Comparison of ENCODE assay signal across 8 cellular contexts in the genomic region with DNA sequence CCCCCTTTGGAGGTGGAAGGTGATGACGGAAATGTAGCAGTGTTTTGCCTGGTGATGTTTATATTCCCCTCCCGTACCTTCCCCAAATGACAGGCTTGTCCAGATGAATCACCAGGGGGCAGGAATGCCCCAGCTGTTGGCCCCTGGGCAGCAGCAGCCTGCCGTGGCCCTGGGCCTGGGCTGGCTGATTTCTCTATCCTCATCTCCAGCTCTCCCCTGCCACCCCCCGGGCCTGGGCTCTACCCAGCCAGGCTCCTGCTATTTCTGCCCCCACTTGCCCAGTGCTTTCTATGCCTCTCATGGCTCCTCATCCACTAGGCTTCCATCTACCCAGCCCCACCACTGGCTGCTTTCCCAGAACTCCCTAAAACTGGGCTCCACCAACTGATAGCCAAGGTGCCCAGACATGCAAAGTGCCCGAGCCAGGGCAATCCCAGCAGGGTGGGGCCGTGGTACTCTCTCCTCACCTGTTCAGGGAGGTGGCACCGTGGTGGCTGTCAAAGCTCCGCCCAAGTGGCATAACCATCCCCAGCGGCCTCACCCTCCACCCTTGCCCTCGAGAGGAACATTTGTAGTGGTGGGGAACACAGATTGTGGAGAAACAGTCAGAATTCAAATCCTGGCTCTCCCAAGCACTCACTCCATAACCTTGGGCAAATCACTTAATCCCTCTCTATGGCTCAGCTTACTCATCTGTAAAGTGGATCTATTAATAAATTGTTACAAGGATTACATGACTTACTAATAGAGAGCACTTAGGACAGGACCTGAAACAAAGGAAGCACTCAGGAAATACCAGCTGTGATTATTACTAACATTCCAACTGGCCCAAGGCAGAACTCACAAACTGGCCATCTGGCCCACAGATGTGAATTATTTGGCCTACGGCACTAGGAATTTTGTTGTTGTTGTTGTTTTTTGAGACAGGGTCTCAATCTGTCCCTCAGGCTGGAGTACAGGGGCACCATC.
A peak's percentile ranks its signal among the peaks of the same experiment; 100 is the strongest.
DNase-seq lines count a peak whose midpoint lies in the region; TF ChIP-seq lines count a peak whose summit lies in the region.

No MANE protein-coding gene starts in this region.

- H3K9me3 ChIP-seq in OCI-LY3 (ENCODE audit: insufficient read depth, low read length) = no peaks in the 10 kb centered on the region

- H3K36me3 ChIP-seq in OCI-LY3 (replicated peaks; ENCODE audit: low read depth, low read length) (no peaks in the 10 kb centered on the region), rectal smooth muscle tissue (ENCODE audit: control insufficient read depth, insufficient read depth, low read length) (no peaks in the 10 kb centered on the region)

- peaks cover 3% of the 10 kb centered on the region; the same call in 1 of the 2 replicates for H4K20me1 ChIP-seq in OCI-LY3 (ENCODE audit: insufficient read depth, low read length)

- H3K9ac ChIP-seq in OCI-LY3 (ENCODE audit: low read length) (0 out of 2 replicates have a peak overlapping the region, but pooled peaks have one; percentile 1), rectal smooth muscle tissue (ENCODE audit: low read length) (no peak overlapping the region)

- no peak for TF ChIP-seq CTCF in OCI-LY3 (IDR thresholded peaks at IDR 0.05; ENCODE audit: low read depth, low read length)

- no peaks in the 10 kb centered on the region for H3K27me3 ChIP-seq in OCI-LY3 (ENCODE audit: low read depth, low read length)
- no peaks in the 10 kb centered on the region for H3K27me3 ChIP-seq in rectal smooth muscle tissue (ENCODE audit: control insufficient read depth, insufficient read depth, low read length)

- peaks cover 95% of the 10 kb centered on the region for H3K79me2 ChIP-seq in OCI-LY3 (ENCODE audit: low read length)

- peak; percentile 86 for DNase-seq in EL
- peak; percentile 90 for DNase-seq in fibroblast of gingiva (ENCODE audit: low read depth)
- DNase-seq in cerebellar cortex (ENCODE audit: low spot score) = no peak
- no peak for DNase-seq in NCI-H1436 treated with DMSO at 0.1 percent for 48 hours (lab: John Stamatoyannopoulos, UW)
- no peak for DNase-seq in central memory CD4-positive, alpha-beta T cell
- no peak for DNase-seq in NCI-H345 treated with DMSO at 0.1 percent for 48 hours (lab: John Stamatoyannopoulos, UW; ENCODE audit: unreplicated experiment)

- H3K27ac ChIP-seq in OCI-LY3 (ENCODE audit: low read length) (no peak overlapping the region), rectal smooth muscle tissue (ENCODE audit: low read depth, low read length) (peak overlapping the region; percentile 12)

- no peak overlapping the region for H3K4me3 ChIP-seq in OCI-LY3 (ENCODE audit: low read length)
- H3K4me3 ChIP-seq in rectal smooth muscle tissue (ENCODE audit: low read length) = no peak overlapping the region

- H3K4me1 ChIP-seq in OCI-LY3 (ENCODE audit: low read length) = peaks cover 48% of the 10 kb centered on the region
- H3K4me1 ChIP-seq in rectal smooth muscle tissue (ENCODE audit: control insufficient read depth, insufficient read depth, low read length) = peaks cover 37% of the 10 kb centered on the region

- H2AFZ ChIP-seq in OCI-LY3 (ENCODE audit: low read depth, low read length) = no peak overlapping the region

- no peak overlapping the region; the same call in 1 of the 2 replicates for H3K4me2 ChIP-seq in OCI-LY3 (ENCODE audit: low read length)

Comparison
In these comparisons a context has a peak if more than half of its experiments do, and no peak if none do; other contexts are left out.
1. DNase-seq: peak in EL (single experiment) and fibroblast of gingiva (single experiment); none in cerebellar cortex (single experiment), NCI-H1436 treated with DMSO at 0.1 percent for 48 hours (single experiment), central memory CD4-positive, alpha-beta T cell (single experiment) and NCI-H345 treated with DMSO at 0.1 percent for 48 hours (single experiment).